In genomic region chr10:77186936-77187335, GRCh38 we compare ENCODE assay signal across 17 cellular contexts.
"Had no signal": no experiment of that assay in that cellular context is flagged by ENCODE, and none has a peak within 500 bp of the region (broad histone marks: within the 10 kb centered on the region; RNA-seq: fewer than 3 reads in every experiment).

No MANE protein-coding gene starts in this region.

- H3K36me3 ChIP-seq: ascending aorta, gastrocnemius medialis, neural progenitor cell, ovary, thyroid gland, vagina had no signal

- H3K4me1 Mint-ChIP-seq: activated CD8-positive, alpha-beta memory T cell treated with anti-CD3 and anti-CD28 coated beads, Interleukin-2, amount 10 ng/mL, durations not matched to agents 7 days and 5 days; activated naive CD8-positive, alpha-beta T cell treated with anti-CD3 and anti-CD28 coated beads, Interleukin-2, amount 50 U/mL, for 24 hours; T-helper 17 cell had no signal

- H3K4me3 ChIP-seq: ascending aorta, coronary artery, gastrocnemius medialis, neural progenitor cell, ovary, skin epidermis, thyroid gland, vagina had no signal

- H3K27me3 ChIP-seq: ascending aorta, gastrocnemius medialis, neural progenitor cell, ovary, thyroid gland, vagina had no signal

- H3K4me3 Mint-ChIP-seq: activated CD8-positive, alpha-beta memory T cell treated with anti-CD3 and anti-CD28 coated beads, Interleukin-2, amount 10 ng/mL, durations not matched to agents 7 days and 5 days; activated naive CD8-positive, alpha-beta T cell treated with anti-CD3 and anti-CD28 coated beads, Interleukin-2, amount 50 U/mL, for 24 hours; activated T-cell treated with anti-CD3 and anti-CD28 coated beads, Interleukin-2, amount 50 U/mL, for 4 hours; neural progenitor cell; T-helper 17 cell had no signal

- H3K4me1 ChIP-seq: vagina had no signal

- H2AFZ ChIP-seq: neural progenitor cell had no signal

- H3K9ac ChIP-seq: neural progenitor cell had no signal

- H3K27ac ChIP-seq: ascending aorta, coronary artery, gastrocnemius medialis, neural progenitor cell, ovary, skin epidermis, thyroid gland, vagina had no signal

- H3K27ac Mint-ChIP-seq: activated CD8-positive, alpha-beta memory T cell treated with anti-CD3 and anti-CD28 coated beads, Interleukin-2, amount 10 ng/mL, durations not matched to agents 7 days and 5 days; activated naive CD8-positive, alpha-beta T cell treated with anti-CD3 and anti-CD28 coated beads, Interleukin-2, amount 50 U/mL, for 24 hours; neural progenitor cell; T-helper 17 cell had no signal

- H3K36me3 Mint-ChIP-seq: activated CD8-positive, alpha-beta memory T cell treated with anti-CD3 and anti-CD28 coated beads, Interleukin-2, amount 10 ng/mL, durations not matched to agents 7 days and 5 days; neural progenitor cell had no signal

- H3K9me3 ChIP-seq: ascending aorta, gastrocnemius medialis, ovary, thyroid gland, vagina had no signal

- H3K9me3 Mint-ChIP-seq: activated naive CD8-positive, alpha-beta T cell treated with anti-CD3 and anti-CD28 coated beads, Interleukin-2, amount 50 U/mL, for 24 hours; activated T-cell treated with anti-CD3 and anti-CD28 coated beads, Interleukin-2, amount 50 U/mL, for 4 hours; neural progenitor cell had no signal

- DNase-seq: activated CD4-positive, alpha-beta T cell treated with anti-CD3 and anti-CD28 coated beads, Interleukin-2, amount 50 U/mL, for 4 hours; activated CD8-positive, alpha-beta memory T cell treated with anti-CD3 and anti-CD28 coated beads, Interleukin-2, amount 10 ng/mL, durations not matched to agents 7 days and 5 days; activated gamma-delta T cell; activated naive CD8-positive, alpha-beta T cell treated with anti-CD3 and anti-CD28 coated beads, Interleukin-2, amount 50 U/mL, for 24 hours; activated T-cell treated with anti-CD3 and anti-CD28 coated beads, Interleukin-2, amount 50 U/mL, for 4 hours; central memory CD4-positive, alpha-beta T cell; effector CD8-positive, alpha-beta T cell; gastrocnemius medialis; ovary; retina; T-helper 17 cell; thyroid gland had no signal
